19 cellular contexts compared by ENCODE assay signal in the genomic region with DNA sequence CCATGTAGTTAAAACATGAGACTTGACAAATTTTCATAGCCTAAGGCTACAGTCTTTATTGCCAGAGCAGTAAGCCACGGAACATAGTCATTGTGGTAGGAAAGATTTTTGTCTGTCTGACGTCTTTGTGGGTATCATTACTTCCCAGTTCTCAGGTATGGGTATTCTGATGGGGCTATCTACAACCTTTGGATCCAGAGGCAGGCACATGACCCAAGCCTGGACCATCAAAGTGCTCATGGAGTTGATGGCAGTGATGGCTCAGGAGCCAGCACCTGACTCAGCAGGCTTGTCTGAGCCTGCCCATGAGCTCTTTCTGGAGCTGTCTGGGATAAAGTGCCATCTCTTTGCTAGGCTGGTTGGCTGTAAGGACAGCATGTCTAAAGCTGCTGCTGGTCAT.
"Had no signal": no experiment of that assay in that cellular context is flagged by ENCODE, and none has a peak within 500 bp of the region (broad histone marks: within the 10 kb centered on the region; RNA-seq: fewer than 3 reads in every experiment).

No MANE protein-coding gene starts in this region.

- H3K36me3 Mint-ChIP-seq: activated CD4-positive, alpha-beta memory T cell treated with anti-CD3 and anti-CD28 coated beads for 36 hours; activated naive CD4-positive, alpha-beta T cell treated with anti-CD3 and anti-CD28 coated beads, Interleukin-2, amount 50 U/mL, for 24 hours; memory B cell; natural killer cell had no signal

- H3K4me3 Mint-ChIP-seq: activated CD4-positive, alpha-beta memory T cell treated with anti-CD3 and anti-CD28 coated beads for 36 hours; activated CD4-positive, alpha-beta T cell treated with anti-CD3 and anti-CD28 coated beads for 36 hours; activated naive CD4-positive, alpha-beta T cell treated with anti-CD3 and anti-CD28 coated beads, Interleukin-2, amount 50 U/mL, for 24 hours; activated T-cell treated with anti-CD3 and anti-CD28 coated beads, Interleukin-2, amount 50 U/mL, for 4 hours; memory B cell; natural killer cell had no signal

- H3K9me3 Mint-ChIP-seq: activated CD4-positive, alpha-beta memory T cell treated with anti-CD3 and anti-CD28 coated beads for 36 hours; activated naive CD4-positive, alpha-beta T cell treated with anti-CD3 and anti-CD28 coated beads, Interleukin-2, amount 50 U/mL, for 24 hours; activated T-cell treated with anti-CD3 and anti-CD28 coated beads, Interleukin-2, amount 50 U/mL, for 4 hours; memory B cell; natural killer cell had no signal

- ATAC-seq: activated CD4-positive, alpha-beta T cell treated with anti-CD3 and anti-CD28 coated beads for 36 hours; activated T-cell treated with anti-CD3 and anti-CD28 coated beads, Interleukin-2, amount 50 U/mL, for 4 hours; left lung had no signal

- H3K27ac Mint-ChIP-seq: activated CD4-positive, alpha-beta memory T cell treated with anti-CD3 and anti-CD28 coated beads for 36 hours; activated CD4-positive, alpha-beta T cell treated with anti-CD3 and anti-CD28 coated beads for 36 hours; activated naive CD4-positive, alpha-beta T cell treated with anti-CD3 and anti-CD28 coated beads, Interleukin-2, amount 50 U/mL, for 24 hours; memory B cell; natural killer cell had no signal

- H3K27me3 Mint-ChIP-seq: activated naive CD4-positive, alpha-beta T cell treated with anti-CD3 and anti-CD28 coated beads, Interleukin-2, amount 50 U/mL, for 24 hours; memory B cell had no signal

- DNase-seq: activated CD4-positive, alpha-beta memory T cell treated with anti-CD3 and anti-CD28 coated beads for 36 hours; activated CD4-positive, alpha-beta T cell treated with anti-CD3 and anti-CD28 coated beads for 36 hours; activated effector memory CD4-positive, alpha-beta T cell treated with anti-CD3 and anti-CD28 coated beads, Interleukin-2, amount 50 U/mL, for 16 hours; activated T-cell treated with anti-CD3 and anti-CD28 coated beads, Interleukin-2, amount 50 U/mL, for 4 hours; adrenal gland; dorsolateral prefrontal cortex; hippocampal formation; kidney; left lung; natural killer cell; posterior cingulate gyrus; retina; stimulated activated CD4-positive, alpha-beta T cell treated with anti-CD3 and anti-CD28 coated beads, Interleukin-12 subunit alpha, Interleukin-12 subunit beta, amount 100 ng/mL, for 4 hours; stimulated activated CD4-positive, alpha-beta T cell treated with anti-CD3 and anti-CD28 coated beads, Interleukin-2, amount 100 ng/mL, for 24 hours; tibial artery; uterus; WERI-Rb-1 had no signal
